ENCODE assay signal across 14 cellular contexts in the genomic region with DNA sequence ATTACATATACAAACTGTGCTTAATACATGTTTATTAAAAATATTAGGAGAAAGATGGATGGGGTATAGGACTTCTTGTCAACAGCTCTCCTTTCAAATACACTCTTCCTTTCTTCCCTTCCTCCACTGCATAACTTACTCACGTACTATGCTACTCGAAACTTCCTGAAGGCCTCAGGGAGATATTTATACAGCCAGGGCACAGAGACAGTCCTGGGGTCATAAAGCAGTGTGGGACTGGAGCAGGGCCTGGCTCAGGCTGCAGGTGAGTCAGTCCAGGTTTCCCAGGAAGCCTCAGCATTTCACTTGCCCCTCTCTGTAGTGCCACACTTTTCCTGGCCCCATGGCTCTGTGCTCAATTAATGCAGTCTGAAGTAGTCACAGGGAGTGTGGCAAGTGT.
"Had no signal": no experiment of that assay in that cellular context is flagged by ENCODE, and none has a peak within 500 bp of the region (broad histone marks: within the 10 kb centered on the region; RNA-seq: fewer than 3 reads in every experiment).

No MANE protein-coding gene starts in this region.

- H3K4me3 Mint-ChIP-seq: activated naive CD8-positive, alpha-beta T cell treated with anti-CD3 and anti-CD28 coated beads for 36 hours; brain; nephron; stimulated activated effector memory CD8-positive, alpha-beta T cell treated with anti-CD3 and anti-CD28 coated beads, Interleukin-12 subunit alpha, Interleukin-12 subunit beta, amount 100 ng/mL, for 72 hours had no signal

- H3K9me3 Mint-ChIP-seq: activated naive CD8-positive, alpha-beta T cell treated with anti-CD3 and anti-CD28 coated beads for 36 hours; brain; nephron; stimulated activated effector memory CD8-positive, alpha-beta T cell treated with anti-CD3 and anti-CD28 coated beads, Interleukin-12 subunit alpha, Interleukin-12 subunit beta, amount 100 ng/mL, for 72 hours had no signal

- H3K27ac Mint-ChIP-seq: activated naive CD8-positive, alpha-beta T cell treated with anti-CD3 and anti-CD28 coated beads for 36 hours; stimulated activated effector memory CD8-positive, alpha-beta T cell treated with anti-CD3 and anti-CD28 coated beads, Interleukin-12 subunit alpha, Interleukin-12 subunit beta, amount 100 ng/mL, for 72 hours had no signal

- H3K36me3 Mint-ChIP-seq: brain; stimulated activated effector memory CD8-positive, alpha-beta T cell treated with anti-CD3 and anti-CD28 coated beads, Interleukin-12 subunit alpha, Interleukin-12 subunit beta, amount 100 ng/mL, for 72 hours had no signal

- ATAC-seq: left ventricle myocardium superior; stimulated activated effector memory CD8-positive, alpha-beta T cell treated with anti-CD3 and anti-CD28 coated beads, Interleukin-12 subunit alpha, Interleukin-12 subunit beta, amount 100 ng/mL, for 72 hours had no signal

- H3K4me1 Mint-ChIP-seq: activated naive CD8-positive, alpha-beta T cell treated with anti-CD3 and anti-CD28 coated beads for 36 hours; stimulated activated effector memory CD8-positive, alpha-beta T cell treated with anti-CD3 and anti-CD28 coated beads, Interleukin-12 subunit alpha, Interleukin-12 subunit beta, amount 100 ng/mL, for 72 hours had no signal

- H3K27me3 Mint-ChIP-seq: activated naive CD8-positive, alpha-beta T cell treated with anti-CD3 and anti-CD28 coated beads for 36 hours; brain had no signal

- DNase-seq: activated CD4-positive, alpha-beta T cell treated with anti-CD3 and anti-CD28 coated beads, Interleukin-2, amount 50 U/mL, for 1 hour; activated CD8-positive, alpha-beta memory T cell treated with anti-CD3 and anti-CD28 coated beads for 24 hours; activated naive CD8-positive, alpha-beta T cell treated with anti-CD3 and anti-CD28 coated beads for 36 hours; dermis blood vessel endothelial cell; erythroblast; hippocampal formation; kidney; left ventricle myocardium superior; mesendoderm; stimulated activated CD4-positive, alpha-beta T cell treated with anti-CD3 and anti-CD28 coated beads, Interleukin-12 subunit alpha, Interleukin-12 subunit beta, amount 100 ng/mL, for 4 hours; stimulated activated CD4-positive, alpha-beta T cell treated with anti-CD3 and anti-CD28 coated beads, Interleukin-2, amount 100 ng/mL, for 24 hours had no signal
